ENCODE assay signal across 14 cellular contexts in genomic region chr10:92640110-92640509, GRCh38. TPM values are rescaled to one million over a fixed set of nuclear protein-coding genes. Genes with fewer than 3 reads are reported as not detected.
DNase-seq lines count a peak whose midpoint lies in the region; ATAC-seq and TF ChIP-seq lines count a peak whose summit lies in the region.
"Had no signal": no experiment of that assay in that cellular context is flagged by ENCODE, and none has a peak within 500 bp of the region (broad histone marks: within the 10 kb centered on the region; RNA-seq: fewer than 3 reads in every experiment).

No MANE protein-coding gene starts in this region.

- DNase-seq in SJSA1 (ENCODE audit: low read depth in 1 of 2, low spot score in 2 of 2) (peak in 1 of 2 experiments; percentile 36), fibroblast of gingiva (ENCODE audit: low read depth) (peak; percentile 83), smooth muscle cell of the brain vasculature (ENCODE audit: low read depth, low spot score) (peak; percentile 29), posterior cingulate gyrus (no peak), A673 (ENCODE audit: low spot score) (no peak)
- DNase-seq: activated CD4-positive, alpha-beta T cell treated with anti-CD3 and anti-CD28 coated beads, Interleukin-2, amount 50 U/mL, for 4 hours; activated gamma-delta T cell treated with Interleukin-2 at 50 U/mL for 16 hours; gastrocnemius medialis; NCI-H446; RPMI8226 had no signal

- no peak overlapping the region for H3K4me3 ChIP-seq in SJSA1
- no peak overlapping the region for H3K4me3 ChIP-seq in A673 (ENCODE audit: low read depth, low read length, poor library complexity, severe bottlenecking)
- H3K4me3 ChIP-seq: gastrocnemius medialis, skin epidermis had no signal

- no peaks in the 10 kb centered on the region for H3K9me3 ChIP-seq in SJSA1 (replicated peaks)
- no peaks in the 10 kb centered on the region for H3K9me3 ChIP-seq in A673 (ENCODE audit: low read depth, low read length, poor library complexity, severe bottlenecking)
- H3K9me3 ChIP-seq: gastrocnemius medialis had no signal

- POLR2A ChIA-PET in A673 (lab: Charles Lee; ENCODE audit: low non-redundant PET): no interaction called here

- TF ChIP-seq CTCF in GM12873 (IDR thresholded peaks at IDR 0.05; ENCODE audit: insufficient read depth, low read depth, low read length, missing control alignments) (peak; percentile 10), A673 (conservative IDR thresholded peaks at IDR 0.05; ENCODE audit: low read depth, low read length) (no peak)

- no peak for ATAC-seq in GM21381 (IDR thresholded peaks at IDR 0.05; ENCODE audit: unreplicated experiment)
- ATAC-seq: gastrocnemius medialis; natural killer cell treated with Interleukin-12 subunit alpha and Interleukin-12 subunit beta and Interleukin-15 and Interleukin-18, amount 100 ng/mL, for 72 hours had no signal

- no TSS peak for BruUV-seq in A673 (replicated peaks; lab: Mats Ljungman, UMichigan)

- H3K4me1 ChIP-seq in SJSA1 (replicated peaks) (peaks cover 22% of the 10 kb centered on the region), A673 (ENCODE audit: insufficient read depth, low read length, poor library complexity, severe bottlenecking) (no peaks in the 10 kb centered on the region)
- H3K4me1 ChIP-seq: gastrocnemius medialis had no signal

- CTCF ChIA-PET in A673 (lab: Charles Lee): no interaction called here

- peak overlapping the region; percentile 43 for H3K27ac ChIP-seq in SJSA1
- H3K27ac ChIP-seq in A673 (ENCODE audit: low read depth, low read length, poor library complexity, severe bottlenecking): no peak overlapping the region
- H3K27ac ChIP-seq: gastrocnemius medialis, skin epidermis had no signal

- H3K36me3 ChIP-seq in SJSA1: peaks cover 88% of the 10 kb centered on the region
- H3K36me3 ChIP-seq in A673 (ENCODE audit: insufficient read depth, low read length, poor library complexity, severe bottlenecking): peaks cover 79% of the 10 kb centered on the region
- H3K36me3 ChIP-seq: gastrocnemius medialis had no signal

- intact Hi-C loops in posterior cingulate gyrus (cut with DNase I): no loop called here
- intact Hi-C loops in A673 (cut with micrococcal nuclease; ENCODE audit: unreplicated experiment): no loop called here

- H3K27me3 ChIP-seq in SJSA1 (replicated peaks) (no peaks in the 10 kb centered on the region), A673 (replicated peaks; ENCODE audit: insufficient read depth, low read depth, low read length, poor library complexity) (no peaks in the 10 kb centered on the region)
- H3K27me3 ChIP-seq: gastrocnemius medialis had no signal

RNA-seq across cellular contexts. Expression of gene KIF11, which starts 47.2 kb away (rescaled TPM):
- 79.7 and 93.0 TPM in 2 replicates for total RNA-seq in SJSA1 (2014; rRNA removed; shearing (Covaris generic))
- 91.4 and 92.0 TPM in 2 replicates for total RNA-seq in A673 (2021)

RNA-seq across cellular contexts. Expression of gene HHEX, which starts 49.6 kb away (rescaled TPM):
- total RNA-seq in SJSA1 (2014; rRNA removed; shearing (Covaris generic)): 17.3 and 17.7 TPM in 2 replicates
- 8.4 and 12.1 TPM in 2 replicates for total RNA-seq in A673 (2021)

Comparison
In these comparisons a context has a peak if more than half of its experiments do, and no peak if none do; other contexts are left out.
1. DNase-seq: peak in fibroblast of gingiva (single experiment) and smooth muscle cell of the brain vasculature (single experiment); none in posterior cingulate gyrus (0 of 10) and A673 (single experiment).